1 cellular context compared by ENCODE assay signal in genomic region chr11:78365381-78365792, GRCh38.
TF ChIP-seq lines count a peak whose summit lies in the region.

No MANE protein-coding gene starts in this region.

TF ChIP-seq in WTC11, 78 proteins besides CTCF, POLR2A, EP300 and RAD21 (continued from another document):
- TF ChIP-seq ARID4B (CRISPR knock-in tag; IDR thresholded peaks at IDR 0.05; ENCODE audit: borderline replicate concordance): no peak
- no peak for TF ChIP-seq PREB (CRISPR knock-in tag; IDR thresholded peaks at IDR 0.05; ENCODE audit: borderline replicate concordance)
- TF ChIP-seq TEAD1 (CRISPR knock-in tag; IDR thresholded peaks at IDR 0.05): peak; percentile 96
- TF ChIP-seq EMX1 (CRISPR knock-in tag; IDR thresholded peaks at IDR 0.05): no peak
- no peak for TF ChIP-seq CBFB (CRISPR knock-in tag; IDR thresholded peaks at IDR 0.05; ENCODE audit: low read depth)
- no peak for TF ChIP-seq ATF1 (CRISPR knock-in tag; IDR thresholded peaks at IDR 0.05)
- TF ChIP-seq ERG (CRISPR knock-in tag; IDR thresholded peaks at IDR 0.05): no peak
TF ChIP-seq in WTC11: peak in this region for 2.
